In the genomic region with DNA sequence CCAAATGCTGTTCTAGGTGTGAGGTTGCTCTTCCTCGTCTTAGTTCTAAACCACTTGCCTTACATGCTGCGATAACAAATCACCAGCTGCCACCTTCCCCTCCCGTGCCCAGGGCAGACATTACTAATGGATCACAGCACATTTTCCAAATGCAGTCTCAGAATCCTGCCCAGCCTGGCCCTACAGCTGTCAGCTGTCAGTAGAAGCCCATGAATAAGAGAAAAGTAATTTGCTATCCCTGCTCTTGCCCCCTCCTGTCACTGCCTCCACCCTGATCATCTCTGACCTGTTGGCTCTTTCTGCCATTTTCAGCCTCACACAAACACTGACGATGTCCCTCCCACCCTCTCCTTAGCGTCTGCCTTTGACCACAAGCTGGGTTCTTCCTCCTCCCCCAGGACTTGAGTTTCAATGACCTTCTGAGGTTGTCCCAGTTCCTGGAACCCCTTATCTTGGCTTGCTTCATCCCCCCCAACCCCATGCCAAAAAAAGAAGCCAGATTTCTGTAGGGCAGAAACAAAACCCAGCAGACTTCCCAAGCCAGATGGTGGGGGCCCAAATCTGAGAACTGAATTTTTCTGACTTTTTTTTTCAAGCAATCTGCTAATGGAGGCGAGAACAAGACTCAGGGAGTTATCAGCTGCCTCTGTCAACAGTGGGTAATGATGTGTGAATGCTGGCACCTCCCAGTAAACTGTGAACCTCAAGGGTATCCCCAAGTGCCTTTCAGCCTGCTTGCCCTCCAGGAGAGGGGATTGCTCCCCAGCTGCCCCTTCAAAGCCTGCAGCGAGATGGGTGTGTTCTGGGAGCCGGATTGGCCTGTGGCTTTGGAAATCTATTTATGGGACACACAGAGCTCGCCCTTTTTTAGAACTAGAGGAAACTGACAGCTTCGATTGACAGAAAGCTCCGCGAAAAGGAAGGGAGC, we compare ENCODE assay signal across 20 cellular contexts.
A peak's percentile ranks its signal among the peaks of the same experiment; 100 is the strongest.
DNase-seq lines count a peak whose midpoint lies in the region; ATAC-seq, FAIRE-seq and TF ChIP-seq lines count a peak whose summit lies in the region.
"Had no signal": no experiment of that assay in that cellular context is flagged by ENCODE, and none has a peak within 500 bp of the region (broad histone marks: within the 10 kb centered on the region; RNA-seq: fewer than 3 reads in every experiment).

No MANE protein-coding gene starts in this region.

- H3K9ac ChIP-seq in liver (ENCODE audit: low read depth in 1 of 2, low read length in 2 of 2) (no peak overlapping the region), HepG2 (ENCODE audit: insufficient read depth, low read depth, low read length) (no peak overlapping the region)
- H3K9ac ChIP-seq: GM23248 had no signal

- H3K4me3 ChIP-seq in liver (ENCODE audit: low read depth in 1 of 3, low read length in 3 of 3) (no peak overlapping the region), HepG2 (replicated peaks in 1 of 3; ENCODE audit: insufficient read depth in 1 of 3, low read depth in 2 of 3, low read length in 3 of 3) (no peak overlapping the region), right atrium auricular region (no peak overlapping the region), H7 (ENCODE audit: insufficient read depth, low read depth, low read length) (no peak overlapping the region)
- H3K4me3 ChIP-seq: GM23248 had no signal

- 75% methylated on average over 12 of the region's 12 CpGs for WGBS in liver
- 15% methylated on average over 12 of the region's 12 CpGs for WGBS in HepG2 (ENCODE audit: low lambda C conversion rate)

- no peaks in the 10 kb centered on the region for H3K9me3 ChIP-seq in liver (ENCODE audit: control insufficient read depth in 4 of 4, low read length in 3 of 4)
- H3K9me3 ChIP-seq in HepG2 (ENCODE audit: low read length), result no peaks in the 10 kb centered on the region
- H3K9me3 ChIP-seq in right atrium auricular region, result no peaks in the 10 kb centered on the region

- intact Hi-C loops in HepG2 (cut with micrococcal nuclease; ENCODE audit: unreplicated experiment), result no loop called here

- no peak for TF ChIP-seq CTCF in liver (IDR thresholded peaks at IDR 0.05; ENCODE audit: low read depth, low read length, missing input control)
- TF ChIP-seq CTCF in HepG2 (CRISPR knock-in tag; IDR thresholded peaks at IDR 0.05), result no peak
- no peak for TF ChIP-seq CTCF in right atrium auricular region (IDR thresholded peaks at IDR 0.05)
- TF ChIP-seq CTCF in type B pancreatic cell (conservative IDR thresholded peaks at IDR 0.05), result no peak
- no peak for TF ChIP-seq CTCF in D721Med (IDR thresholded peaks at IDR 0.05; ENCODE audit: insufficient read depth, missing control alignments)

- H3K79me2 ChIP-seq in HepG2 (ENCODE audit: insufficient read depth, low read length), result no peaks in the 10 kb centered on the region

- no peak for ATAC-seq in HepG2
- ATAC-seq: foreskin keratinocyte had no signal

- TF ChIP-seq RAD21 in liver (IDR thresholded peaks at IDR 0.05), result peak in 1 of 2 donors; percentile 16
- TF ChIP-seq RAD21 in HepG2 (CRISPR knock-in tag; IDR thresholded peaks at IDR 0.05), result no peak

- H3K36me3 ChIP-seq in liver (ENCODE audit: control insufficient read depth in 4 of 4, insufficient read depth in 3 of 4, low read depth in 1 of 4, low read length in 3 of 4) (no peaks in the 10 kb centered on the region), HepG2 (replicated peaks in 1 of 2; ENCODE audit: control insufficient read depth in 1 of 2, insufficient read depth in 2 of 2, low read length in 2 of 2) (no peaks in the 10 kb centered on the region), right atrium auricular region (no peaks in the 10 kb centered on the region), H7 (replicated peaks; ENCODE audit: control insufficient read depth, insufficient read depth, low read length) (no peaks in the 10 kb centered on the region)
- H3K36me3 ChIP-seq: brain microvascular endothelial cell had no signal

- H3K9me3 Mint-ChIP-seq in type B pancreatic cell, result no peaks in the 10 kb centered on the region

- POLR2A ChIA-PET in HepG2 (lab: Yijun Ruan, JAX), result no interaction called here

- peaks cover 29% of the 10 kb centered on the region for H3K4me1 Mint-ChIP-seq in type B pancreatic cell (ENCODE audit: unreplicated experiment)

- no peak overlapping the region for H2AFZ ChIP-seq in HepG2 (ENCODE audit: low read length)
- H2AFZ ChIP-seq: GM23248 had no signal

- no peak for DNase-seq in HepG2 (ENCODE audit: low spot score)
- DNase-seq in UCSD-AML1 (lab: John Stamatoyannopoulos, UW; ENCODE audit: unreplicated experiment), result peak; percentile 31
- DNase-seq in right atrium auricular region (ENCODE audit: low spot score), result no peak
- no peak for DNase-seq in type B pancreatic cell (ENCODE audit: extremely low spot score, unreplicated experiment)
- DNase-seq in H7, result no peak
- no peak for DNase-seq in activated CD8-positive, alpha-beta memory T cell treated with anti-CD3 and anti-CD28 coated beads for 24 hours
- DNase-seq in D721Med (ENCODE audit: insufficient read length, low spot score), result no peak
- DNase-seq: activated naive CD4-positive, alpha-beta T cell; brain microvascular endothelial cell; DMS153; effector CD8-positive, alpha-beta T cell; GM23248; nucleus accumbens; stimulated activated naive CD4-positive, alpha-beta T cell had no signal

- H3K36me3 Mint-ChIP-seq in type B pancreatic cell, result no peaks in the 10 kb centered on the region
- H3K36me3 Mint-ChIP-seq: memory B cell had no signal

- no peak for FAIRE-seq in HepG2 (lab: Jason Lieb, UNC)
- FAIRE-seq in D721Med (lab: Jason Lieb, UNC), result no peak
- FAIRE-seq: HTR-8/SVneo, urothelium cell line had no signal

- TF ChIP-seq EP300 in HepG2 (IDR thresholded peaks at IDR 0.05; ENCODE audit: low read depth in 2 of 2, low read length in 2 of 2) (no peak), HepG2 (CRISPR knock-in tag; IDR thresholded peaks at IDR 0.05; ENCODE audit: borderline replicate concordance) (no peak)

- no peak for TF ChIP-seq POLR2A in HepG2 (IDR thresholded peaks at IDR 0.05; ENCODE audit: insufficient read depth in 1 of 2, low read depth in 2 of 2, low read length in 2 of 2)

- peaks cover 4% of the 10 kb centered on the region for H3K27me3 Mint-ChIP-seq in type B pancreatic cell

- no peak overlapping the region for H3K4me2 ChIP-seq in HepG2 (ENCODE audit: low read depth, low read length)

- CTCF ChIA-PET in HepG2 (lab: Yijun Ruan, JAX; ENCODE audit: low intra/inter-chr PET ratio, low total read pairs), result no interaction called here

- no TSS peak for BruUV-seq in HepG2 (replicated peaks; lab: Mats Ljungman, UMichigan)

- H3K4me3 Mint-ChIP-seq in type B pancreatic cell, result peak overlapping the region; percentile 7
- H3K4me3 Mint-ChIP-seq: memory B cell had no signal

- H3K4me1 ChIP-seq in liver (ENCODE audit: control insufficient read depth in 4 of 4, insufficient read depth in 4 of 4, low read length in 3 of 4) (peaks cover 0 to 12% (median 9%) of the 10 kb centered on the region in 4 donors), HepG2 (ENCODE audit: insufficient read depth, low read length) (peaks cover 24% of the 10 kb centered on the region), right atrium auricular region (peaks cover 0 to 72% of the 10 kb centered on the region in 2 donors)

- in situ Hi-C loops in HepG2 (cut with HindIII; ENCODE audit: extremely low pct_ligation_motif_present, low pct_unique_long_range_greater_than_20kb), result no loop called here

- H3K27ac ChIP-seq in liver (ENCODE audit: low read depth in 1 of 2, low read length in 2 of 2) (peak overlapping the region; percentile 48 to 65), HepG2 (ENCODE audit: extremely low read length, insufficient read depth, low read length) (no peak overlapping the region), right atrium auricular region (peak overlapping the region; percentile 55 to 65)
- H3K27ac ChIP-seq: brain microvascular endothelial cell, foreskin keratinocyte, GM23248, VCaP had no signal

- H3K27ac Mint-ChIP-seq in type B pancreatic cell, result peak overlapping the region; percentile 21
- H3K27ac Mint-ChIP-seq: memory B cell had no signal

- H4K20me1 ChIP-seq in HepG2 (ENCODE audit: insufficient read depth, low read length), result no peaks in the 10 kb centered on the region

- H3K27me3 ChIP-seq in liver (ENCODE audit: control insufficient read depth in 4 of 4, insufficient read depth in 4 of 4, low read length in 3 of 4), result no peaks in the 10 kb centered on the region
- H3K27me3 ChIP-seq in HepG2 (ENCODE audit: control insufficient read depth in 1 of 2, insufficient read depth in 2 of 2, low read length in 2 of 2), result peaks cover 7 to 32% of the 10 kb centered on the region in 2 experiments; a peak in 3 of 5 replicates
- H3K27me3 ChIP-seq in right atrium auricular region, result no peaks in the 10 kb centered on the region
- no peaks in the 10 kb centered on the region for H3K27me3 ChIP-seq in H7 (ENCODE audit: control insufficient read depth, insufficient read depth, low read length)
- H3K27me3 ChIP-seq: brain microvascular endothelial cell had no signal

TF ChIP-seq in liver, 16 proteins besides CTCF, POLR2A, EP300 and RAD21 (continues in another document):
- no peak for TF ChIP-seq FOXA2 (IDR thresholded peaks at IDR 0.05)
- no peak for TF ChIP-seq JUND (IDR thresholded peaks at IDR 0.05)
- peak; percentile 41 for TF ChIP-seq SP1 (IDR thresholded peaks at IDR 0.05)
- no peak for TF ChIP-seq HNF4A (conservative IDR thresholded peaks at IDR 0.05)
- TF ChIP-seq EGR1 (IDR thresholded peaks at IDR 0.05; ENCODE audit: low read depth in 2 of 2), result no peak

TF ChIP-seq in HepG2, 621 proteins besides CTCF, POLR2A, EP300 and RAD21:
- TF ChIP-seq KMT2B (CRISPR knock-in tag; IDR thresholded peaks at IDR 0.05) (no peak), HOXA5 (CRISPR knock-in tag; IDR thresholded peaks at IDR 0.05) (no peak), KLF6 (CRISPR knock-in tag; IDR thresholded peaks at IDR 0.05) (no peak), ZFP1 (CRISPR knock-in tag; IDR thresholded peaks at IDR 0.05) (no peak), FOXK2 (IDR thresholded peaks at IDR 0.05) (no peak), RAD51 (IDR thresholded peaks at IDR 0.05; ENCODE audit: borderline replicate concordance) (no peak), PTBP1 (IDR thresholded peaks at IDR 0.05; ENCODE audit: low read depth, low read length, poor library complexity, severe bottlenecking) (no peak), LCORL (IDR thresholded peaks at IDR 0.05) (no peak), LCORL (CRISPR knock-in tag; IDR thresholded peaks at IDR 0.05) (no peak)
